ENCODE assay signal across 10 cellular contexts in the genomic region with DNA sequence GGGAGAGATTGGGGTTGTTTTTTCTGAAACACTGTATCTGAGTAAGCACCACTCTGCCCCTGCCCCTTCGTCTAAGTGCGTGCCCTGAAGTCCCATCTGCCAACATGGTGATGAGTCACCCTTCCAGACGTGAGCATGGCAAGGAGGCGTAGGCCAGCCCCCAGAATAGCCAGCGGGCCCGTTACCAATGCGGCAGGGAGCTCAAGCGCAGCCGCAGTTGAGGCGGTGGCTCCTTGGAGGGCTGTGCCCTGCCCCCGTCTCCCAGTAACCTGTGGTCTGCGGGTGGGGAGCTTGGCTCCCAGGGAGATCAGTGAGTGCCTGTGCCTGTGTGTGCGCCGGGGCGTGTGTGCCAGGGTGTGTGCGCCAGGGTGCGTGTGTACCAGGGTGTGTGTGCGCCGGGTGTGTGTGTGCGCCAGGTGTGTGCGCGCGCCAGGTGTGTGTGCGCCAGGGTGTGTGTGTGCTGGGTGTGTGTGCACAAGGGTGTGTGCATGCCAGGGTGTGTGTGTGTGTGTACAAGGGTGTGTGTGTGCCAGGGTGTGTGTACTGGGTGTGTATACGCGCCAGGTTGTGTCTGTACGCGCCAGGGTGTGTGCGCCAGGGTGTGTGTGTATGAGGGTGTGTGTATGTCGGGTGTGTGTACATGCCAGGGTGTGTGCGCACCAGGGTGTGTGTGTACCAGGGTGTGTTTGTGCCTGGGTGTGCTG.
DNase-seq lines count a peak whose midpoint lies in the region; ATAC-seq and TF ChIP-seq lines count a peak whose summit lies in the region.
"Had no signal": no experiment of that assay in that cellular context is flagged by ENCODE, and none has a peak within 500 bp of the region (broad histone marks: within the 10 kb centered on the region; RNA-seq: fewer than 3 reads in every experiment).

No MANE protein-coding gene starts in this region.

- peak overlapping the region; percentile 84 for H3K4me3 Mint-ChIP-seq in natural killer cell treated with Interleukin-12 subunit alpha and Interleukin-12 subunit beta and Interleukin-15 and Interleukin-18, amount 100 ng/mL, for 72 hours
- H3K4me3 Mint-ChIP-seq in natural killer cell, result no peak overlapping the region

- H3K4me3 ChIP-seq in thoracic aorta, result no peak overlapping the region
- H3K4me3 ChIP-seq: pancreas had no signal

- POLR2A ChIA-PET in GM10248 (lab: Yijun Ruan, JAX), result interaction anchor here (2.3 kb wide), 1 partner anchor 8 kb away, joined by 9 read pairs; no protein-coding TSS in a partner anchor

- DNase-seq in natural killer cell treated with Interleukin-12 subunit alpha and Interleukin-12 subunit beta and Interleukin-15 and Interleukin-18, amount 100 ng/mL, for 72 hours (ENCODE audit: low spot score), result peak; percentile 51
- DNase-seq in natural killer cell (no peak), fibroblast of the conjunctiva (ENCODE audit: low read depth) (peak; percentile 43), thoracic aorta (ENCODE audit: low spot score) (peak; percentile 30), GM10248 (ENCODE audit: extremely low spot score) (no peak)
- peak; percentile 44 for DNase-seq in activated CD8-positive, alpha-beta memory T cell treated with anti-CD3 and anti-CD28 coated beads, Interleukin-2, amount 50 U/mL, for 4 hours

- peaks cover 28 to 39% of the 10 kb centered on the region in 2 donors for H3K4me1 Mint-ChIP-seq in natural killer cell treated with Interleukin-12 subunit alpha and Interleukin-12 subunit beta and Interleukin-15 and Interleukin-18, amount 100 ng/mL, for 72 hours (ENCODE audit: low read depth in 2 of 2)
- peaks cover 0 to 11% of the 10 kb centered on the region in 2 donors for H3K4me1 Mint-ChIP-seq in natural killer cell

- intact Hi-C loops in natural killer cell (cut with micrococcal nuclease), result no loop called here

- TF ChIP-seq CTCF in natural killer cell (IDR thresholded peaks at IDR 0.05) (no peak), thoracic aorta (IDR thresholded peaks at IDR 0.05) (no peak), GM10248 (IDR thresholded peaks at IDR 0.05; ENCODE audit: control extremely low read depth, extremely low read depth, low read depth, missing control alignments) (no peak)

- H3K27me3 ChIP-seq in thoracic aorta (replicated peaks; ENCODE audit: insufficient read depth), result no peaks in the 10 kb centered on the region
- H3K27me3 ChIP-seq: pancreas had no signal

- H3K27me3 Mint-ChIP-seq in natural killer cell treated with Interleukin-12 subunit alpha and Interleukin-12 subunit beta and Interleukin-15 and Interleukin-18, amount 100 ng/mL, for 72 hours, result no peaks in the 10 kb centered on the region
- no peaks in the 10 kb centered on the region for H3K27me3 Mint-ChIP-seq in natural killer cell (ENCODE audit: low read depth in 2 of 2)

- H3K27ac Mint-ChIP-seq in natural killer cell treated with Interleukin-12 subunit alpha and Interleukin-12 subunit beta and Interleukin-15 and Interleukin-18, amount 100 ng/mL, for 72 hours, result peak overlapping the region; percentile 88 to 94
- no peak overlapping the region for H3K27ac Mint-ChIP-seq in natural killer cell

- peaks cover 4% of the 10 kb centered on the region for H3K36me3 Mint-ChIP-seq in natural killer cell treated with Interleukin-12 subunit alpha and Interleukin-12 subunit beta and Interleukin-15 and Interleukin-18, amount 100 ng/mL, for 72 hours
- H3K36me3 Mint-ChIP-seq in natural killer cell, result no peaks in the 10 kb centered on the region

- peaks cover 8% of the 10 kb centered on the region for H3K36me3 ChIP-seq in thoracic aorta
- H3K36me3 ChIP-seq: pancreas had no signal

- H3K4me1 ChIP-seq in thoracic aorta (ENCODE audit: control insufficient read depth in 1 of 2, low read depth in 2 of 2), result peaks cover 13 to 28% of the 10 kb centered on the region in 2 donors
- H3K4me1 ChIP-seq: pancreas had no signal

- CTCF ChIA-PET in GM10248 (lab: Yijun Ruan, JAX), result interaction anchor here (1.8 kb wide), 1 partner anchor 16 kb away, joined by 7 read pairs; no protein-coding TSS in a partner anchor

- H3K9me3 Mint-ChIP-seq in natural killer cell treated with Interleukin-12 subunit alpha and Interleukin-12 subunit beta and Interleukin-15 and Interleukin-18, amount 100 ng/mL, for 72 hours, result no peaks in the 10 kb centered on the region
- no peaks in the 10 kb centered on the region for H3K9me3 Mint-ChIP-seq in natural killer cell

- peak in 1 of 2 donors; percentile 15 for ATAC-seq in natural killer cell treated with Interleukin-12 subunit alpha and Interleukin-12 subunit beta and Interleukin-15 and Interleukin-18, amount 100 ng/mL, for 72 hours
- ATAC-seq in natural killer cell (no peak), thoracic aorta (ENCODE audit: insufficient number of reproducible peaks, low FRiP score, low read depth) (no peak), GM21423 (IDR thresholded peaks at IDR 0.05; ENCODE audit: unreplicated experiment) (no peak), HG03439 (IDR thresholded peaks at IDR 0.05; ENCODE audit: unreplicated experiment) (no peak)

- H3K9me3 ChIP-seq in thoracic aorta, result no peaks in the 10 kb centered on the region
- H3K9me3 ChIP-seq: pancreas had no signal

- H3K27ac ChIP-seq in thoracic aorta, result peak overlapping the region; percentile 16 to 69
- H3K27ac ChIP-seq: pancreas, VCaP had no signal

Comparison
In these comparisons a context has a peak if more than half of its experiments do, and no peak if none do; other contexts are left out.
1. DNase-seq: peak in natural killer cell treated with Interleukin-12 subunit alpha and Interleukin-12 subunit beta and Interleukin-15 and Interleukin-18, amount 100 ng/mL, for 72 hours (single experiment), activated CD8-positive, alpha-beta memory T cell treated with anti-CD3 and anti-CD28 coated beads, Interleukin-2, amount 50 U/mL, for 4 hours (single experiment), fibroblast of the conjunctiva (single experiment) and thoracic aorta (single experiment); none in natural killer cell (single experiment) and GM10248 (single experiment).
2. H3K27ac Mint-ChIP-seq: peak in natural killer cell treated with Interleukin-12 subunit alpha and Interleukin-12 subunit beta and Interleukin-15 and Interleukin-18, amount 100 ng/mL, for 72 hours (2 of 2); none in natural killer cell (0 of 2).